15 cellular contexts compared by ENCODE assay signal in genomic region chr6:36998723-36999466, GRCh38. TPM values are rescaled to one million over a fixed set of nuclear protein-coding genes. Genes with fewer than 3 reads are reported as not detected.
DNase-seq lines count a peak whose midpoint lies in the region; ATAC-seq and TF ChIP-seq lines count a peak whose summit lies in the region.
"Had no signal": no experiment of that assay in that cellular context is flagged by ENCODE, and none has a peak within 500 bp of the region (broad histone marks: within the 10 kb centered on the region; RNA-seq: fewer than 3 reads in every experiment).

No MANE protein-coding gene starts in this region.

- H3K27me3 ChIP-seq in heart left ventricle, result no peaks in the 10 kb centered on the region

- no peak for TF ChIP-seq CTCF in heart left ventricle (IDR thresholded peaks at IDR 0.05)

- 58 to 61% (median 59%) methylated on average over 17 to 20 of the region's 20 CpGs for WGBS in heart left ventricle, 4 donors

- intact Hi-C loops in heart left ventricle (cut with DNase I), result loop anchor here in 1 of 10 donors (1.0 kb wide), 1 partner anchor 19 kb away; no protein-coding TSS in a partner anchor

- H3K9me3 ChIP-seq in heart left ventricle, result no peaks in the 10 kb centered on the region

- DNase-seq in DMS79 (lab: John Stamatoyannopoulos, UW), result peak; percentile 95
- peak; percentile 81 for DNase-seq in NCI-H446 treated with DMSO at 0.1 percent for 48 hours (lab: John Stamatoyannopoulos, UW)
- no peak for DNase-seq in heart left ventricle
- DNase-seq in renal cortical epithelial cell (ENCODE audit: low read depth), result peak; percentile 50
- no peak for DNase-seq in iPS-NIHi11 (ENCODE audit: low spot score)
- DNase-seq in activated CD4-positive, alpha-beta T cell treated with anti-CD3 and anti-CD28 coated beads for 48 hours, result no peak
- DNase-seq in cerebellum (ENCODE audit: low spot score), result no peak
- DNase-seq: activated CD4-positive, alpha-beta T cell treated with anti-CD3 and anti-CD28 coated beads, Interleukin-2, amount 10 ng/mL, durations not matched to agents 7 days and 5 days; activated naive CD8-positive, alpha-beta T cell treated with anti-CD3 and anti-CD28 coated beads, Interleukin-2, amount 10 ng/mL, durations not matched to agents 7 days and 5 days; CD8-positive, alpha-beta T cell; KG1 had no signal

- H3K36me3 ChIP-seq in heart left ventricle, result no peaks in the 10 kb centered on the region

- ATAC-seq in heart left ventricle (peak; percentile 74 to 90 (median 87)), HG03565 (IDR thresholded peaks at IDR 0.05; ENCODE audit: unreplicated experiment) (no peak)
- ATAC-seq: CD8-positive, alpha-beta T cell; GM12878 had no signal

- H3K4me3 ChIP-seq in heart left ventricle, result no peak overlapping the region
- H3K4me3 ChIP-seq: GM12878 had no signal

- peak in 1 of 2 donors; percentile 49 for TF ChIP-seq POLR2A in heart left ventricle (IDR thresholded peaks at IDR 0.05)

- peaks cover 0 to 20% (median 9%) of the 10 kb centered on the region in 12 donors for H3K4me1 ChIP-seq in heart left ventricle

- H3K27ac ChIP-seq in heart left ventricle, result peak overlapping the region; percentile 73 to 97 (median 92)
- H3K27ac ChIP-seq: epithelial cell of prostate had no signal

RNA-seq across cellular contexts. Expression of gene FGD2, which starts 6.6 kb away (rescaled TPM):
- 10 to 100 TPM in 2 of 9 donors, 1 to 10 TPM in 7; 1.4 to 45.8 (median 4.9) TPM for total RNA-seq in heart left ventricle
- 1 to 10 TPM; 4.1 to 6.9 TPM for polyA plus RNA-seq in heart left ventricle
- 0.05 TPM in 1 of 2 replicates, not detected in the other for total RNA-seq in renal cortical epithelial cell
- total RNA-seq in cerebellum, result 3.1 TPM
- total RNA-seq: lung microvascular endothelial cell had no signal

RNA-seq across cellular contexts. Expression of gene MTCH1, which starts 12.9 kb away (rescaled TPM):
- 100 to 1,000 TPM; 144 to 320 (median 193) TPM for total RNA-seq in heart left ventricle
- 100 to 1,000 TPM; 104 to 367 TPM for polyA plus RNA-seq in heart left ventricle
- total RNA-seq in renal cortical epithelial cell, result 196 and 243 TPM in 2 replicates
- total RNA-seq in cerebellum, result 93.0 TPM

RNA-seq across cellular contexts. Expression of gene PI16, which starts 44.4 kb away (rescaled TPM):
- 10 to 100 TPM in 7 of 9 donors, 1 to 10 TPM in 2; 7.5 to 36.2 (median 12.1) TPM for total RNA-seq in heart left ventricle
- polyA plus RNA-seq in heart left ventricle, result 10 to 100 TPM in 1 of 2 donors, 1 to 10 TPM in 1; 5.7 to 23.5 TPM
- not detected in 2 replicates for total RNA-seq in renal cortical epithelial cell
- 0.73 TPM for total RNA-seq in cerebellum
- total RNA-seq: GM12878, lung microvascular endothelial cell had no signal

Comparison
In these comparisons a context has a peak if more than half of its experiments do, and no peak if none do; other contexts are left out.
1. DNase-seq: peak in DMS79 (single experiment), NCI-H446 treated with DMSO at 0.1 percent for 48 hours (single experiment) and renal cortical epithelial cell (single experiment); none in heart left ventricle (0 of 5), iPS-NIHi11 (single experiment), activated CD4-positive, alpha-beta T cell treated with anti-CD3 and anti-CD28 coated beads for 48 hours (single experiment) and cerebellum (single experiment).